In the genomic region with DNA sequence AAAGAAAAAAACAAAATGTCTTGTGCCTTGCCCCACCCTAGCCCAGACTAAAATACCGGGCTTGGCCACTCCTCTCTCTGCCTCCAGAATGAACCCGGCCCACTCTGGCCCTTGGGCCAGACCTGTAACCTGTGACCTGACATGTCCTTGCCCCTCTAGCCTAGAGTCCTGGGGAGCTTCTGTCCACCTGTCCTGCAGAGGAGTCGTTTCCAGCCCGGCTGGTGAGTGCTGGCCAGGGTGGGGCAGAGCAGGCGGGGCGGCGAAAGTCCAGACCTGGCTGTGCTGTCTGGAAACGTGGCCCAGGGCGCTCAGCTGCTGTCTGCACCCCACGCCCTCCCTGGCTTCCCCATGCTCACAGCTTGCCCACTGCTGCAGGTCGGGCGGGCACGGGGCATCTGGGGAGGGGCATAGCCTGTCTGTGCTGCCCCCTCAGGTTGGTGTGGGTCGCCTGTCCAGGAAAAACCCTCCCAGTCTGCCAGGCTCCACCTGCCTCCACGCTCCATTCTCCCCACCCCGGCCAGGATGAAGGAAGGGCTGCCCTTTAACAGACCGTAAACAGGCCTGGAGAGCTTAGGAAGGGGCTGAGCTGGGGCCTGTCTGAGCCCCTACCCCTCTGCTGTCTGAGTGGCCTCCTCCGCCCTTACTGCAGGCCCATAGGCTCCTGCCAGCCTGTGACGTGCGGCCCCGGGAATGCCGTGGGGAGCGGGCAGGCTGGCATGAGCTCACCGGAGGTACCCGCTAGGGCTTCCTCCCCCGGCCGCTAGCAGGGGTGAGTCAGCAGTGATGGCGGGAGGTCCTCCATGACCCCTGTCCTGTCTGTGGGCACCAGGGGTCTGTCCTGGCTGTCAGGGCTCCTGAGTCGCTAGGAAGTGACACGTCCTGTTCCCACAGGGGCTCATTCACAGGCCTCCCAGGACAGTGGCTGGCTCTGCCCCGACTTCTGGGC, we compare ENCODE assay signal across 8 cellular contexts. TPM values are rescaled to one million over a fixed set of nuclear protein-coding genes. Genes with fewer than 3 reads are reported as not detected.
DNase-seq lines count a peak whose midpoint lies in the region; ATAC-seq, FAIRE-seq and TF ChIP-seq lines count a peak whose summit lies in the region.

No MANE protein-coding gene starts in this region.

- no peak overlapping the region for H3K4me3 ChIP-seq in WERI-Rb-1 (ENCODE audit: low read depth, low read length)
- H3K4me3 ChIP-seq in fibroblast of the aortic adventitia (ENCODE audit: low read depth, low read length) = peak overlapping the region; percentile 60
- peak overlapping the region; percentile 22 for H3K4me3 ChIP-seq in parathyroid adenoma (ENCODE audit: low read depth, low read length)

- TF ChIP-seq POLR2A in H54 (IDR thresholded peaks at IDR 0.05; ENCODE audit: low read depth, low read length) = peak; percentile 29; the same call in 1 of the 2 replicates

- FAIRE-seq in H54 (lab: Jason Lieb, UNC) (no peak), D721Med (lab: Jason Lieb, UNC) (no peak)

- H3K9ac ChIP-seq in parathyroid adenoma = no peak overlapping the region

- peak overlapping the region; percentile 47 for H3K4me2 ChIP-seq in parathyroid adenoma (ENCODE audit: low read length)

- H2AFZ ChIP-seq in parathyroid adenoma = no peak overlapping the region

- no peaks in the 10 kb centered on the region for H3K79me2 ChIP-seq in parathyroid adenoma

- H3K4me1 ChIP-seq in parathyroid adenoma = peaks cover 2% of the 10 kb centered on the region

- DNase-seq in H54 (ENCODE audit: insufficient read length, low spot score) = peak; percentile 94
- no peak for DNase-seq in WERI-Rb-1
- DNase-seq in fibroblast of the aortic adventitia (ENCODE audit: low read depth) = peak; percentile 58
- DNase-seq in inferior parietal cortex (ENCODE audit: extremely low spot score) = no peak
- no peak for DNase-seq in D721Med (ENCODE audit: insufficient read length, low spot score)

- ATAC-seq in GM19023 (IDR thresholded peaks at IDR 0.05; ENCODE audit: unreplicated experiment) = no peak
- no peak for ATAC-seq in HG02759 (IDR thresholded peaks at IDR 0.05; ENCODE audit: unreplicated experiment)

- TF ChIP-seq CTCF in WERI-Rb-1 (IDR thresholded peaks at IDR 0.05; ENCODE audit: low read depth, low read length) (no peak), fibroblast of the aortic adventitia (IDR thresholded peaks at IDR 0.05; ENCODE audit: insufficient read depth, low read length) (no peak), parathyroid adenoma (IDR thresholded peaks at IDR 0.05) (no peak), D721Med (IDR thresholded peaks at IDR 0.05; ENCODE audit: insufficient read depth, missing control alignments) (no peak)

- H3K27me3 ChIP-seq in WERI-Rb-1 (ENCODE audit: insufficient read depth, low read depth, severe bottlenecking) (no peaks in the 10 kb centered on the region), parathyroid adenoma (ENCODE audit: control insufficient read depth, insufficient read depth, low read length) (no peaks in the 10 kb centered on the region)

- H3K9me3 ChIP-seq in WERI-Rb-1 (ENCODE audit: severe bottlenecking) (no peaks in the 10 kb centered on the region), parathyroid adenoma (ENCODE audit: control insufficient read depth, low read length) (no peaks in the 10 kb centered on the region)

- peaks cover 58% of the 10 kb centered on the region for H3K36me3 ChIP-seq in WERI-Rb-1
- H3K36me3 ChIP-seq in parathyroid adenoma (ENCODE audit: control insufficient read depth, insufficient read depth, low read length) = no peaks in the 10 kb centered on the region

- peak overlapping the region; percentile 96 for H3K27ac ChIP-seq in WERI-Rb-1
- no peak overlapping the region for H3K27ac ChIP-seq in parathyroid adenoma

RNA-seq across cellular contexts. Expression of gene CD151, which starts 1.9 kb away (rescaled TPM):
- 159 and 311 TPM in 2 replicates for total RNA-seq in fibroblast of the aortic adventitia (ENCODE audit: low replicate concordance)

RNA-seq across cellular contexts. Expression of gene CRACR2B, which starts 6.9 kb away (rescaled TPM):
- total RNA-seq in fibroblast of the aortic adventitia (ENCODE audit: low replicate concordance) = 1.3 and 1.8 TPM in 2 replicates

RNA-seq across cellular contexts. Expression of gene POLR2L, which starts 7.7 kb away (rescaled TPM):
- total RNA-seq in fibroblast of the aortic adventitia (ENCODE audit: low replicate concordance) = 61.7 and 135 TPM in 2 replicates

RNA-seq across cellular contexts. Expression of gene TSPAN4, which starts 8.0 kb away (rescaled TPM):
- total RNA-seq in fibroblast of the aortic adventitia (ENCODE audit: low replicate concordance) = 164 and 252 TPM in 2 replicates

RNA-seq across cellular contexts. Expression of gene PNPLA2, which starts 15.9 kb away (rescaled TPM):
- total RNA-seq in fibroblast of the aortic adventitia (ENCODE audit: low replicate concordance) = 20.0 and 27.7 TPM in 2 replicates

Comparison
In these comparisons a context has a peak if more than half of its experiments do, and no peak if none do; other contexts are left out.
1. DNase-seq: peak in H54 (single experiment) and fibroblast of the aortic adventitia (single experiment); none in WERI-Rb-1 (single experiment), inferior parietal cortex (single experiment) and D721Med (single experiment).